ENCODE assay signal across 1 cellular context in genomic region chr11:74417860-74418508, GRCh38.
A peak's percentile ranks its signal among the peaks of the same experiment; 100 is the strongest.
TF ChIP-seq lines count a peak whose summit lies in the region.

No MANE protein-coding gene starts in this region.

TF ChIP-seq in HepG2, 621 proteins besides CTCF, POLR2A, EP300 and RAD21 (continued from another document):
- TF ChIP-seq ZBTB46 (CRISPR knock-in tag; IDR thresholded peaks at IDR 0.05; ENCODE audit: borderline replicate concordance) (no peak), MIER2 (CRISPR knock-in tag; IDR thresholded peaks at IDR 0.05) (peak; percentile 79), REST (IDR thresholded peaks at IDR 0.05; ENCODE audit: borderline replicate concordance in 1 of 2, low read depth in 1 of 2, low read length in 2 of 2) (peak; percentile 34 to 87), ZNF619 (CRISPR knock-in tag; IDR thresholded peaks at IDR 0.05) (no peak)
TF ChIP-seq in HepG2: peak in this region for 2.
